Comparison of ENCODE assay signal across 17 cellular contexts in genomic region chr1:21245688-21246229, GRCh38. TPM values are rescaled to one million over a fixed set of nuclear protein-coding genes. Genes with fewer than 3 reads are reported as not detected.
DNase-seq lines count a peak whose midpoint lies in the region; ATAC-seq, FAIRE-seq and TF ChIP-seq lines count a peak whose summit lies in the region.
"Had no signal": no experiment of that assay in that cellular context is flagged by ENCODE, and none has a peak within 500 bp of the region (broad histone marks: within the 10 kb centered on the region; RNA-seq: fewer than 3 reads in every experiment).

No MANE protein-coding gene starts in this region.

- H4K20me1 ChIP-seq in HepG2 (ENCODE audit: insufficient read depth, low read length) (no peaks in the 10 kb centered on the region), K562 (replicated peaks; ENCODE audit: control insufficient read depth, insufficient read depth, low read length) (peaks cover 3% of the 10 kb centered on the region), neural progenitor cell (ENCODE audit: low read depth) (no peaks in the 10 kb centered on the region)
- H4K20me1 ChIP-seq: BLaER1 had no signal

- H3K27me3 Mint-ChIP-seq in neural progenitor cell (ENCODE audit: insufficient read depth, low read depth): no peaks in the 10 kb centered on the region
- H3K27me3 Mint-ChIP-seq in activated CD4-positive, alpha-beta T cell treated with anti-CD3 and anti-CD28 coated beads, Interleukin-2, amount 10 ng/mL, durations not matched to agents 24 days and 14 days: no peaks in the 10 kb centered on the region
- H3K27me3 Mint-ChIP-seq: CD4-positive, alpha-beta memory T cell had no signal

- TF ChIP-seq EP300 in HepG2 (IDR thresholded peaks at IDR 0.05; ENCODE audit: low read depth in 2 of 2, low read length in 2 of 2) (no peak), HepG2 (CRISPR knock-in tag; IDR thresholded peaks at IDR 0.05; ENCODE audit: borderline replicate concordance) (no peak), K562 (IDR thresholded peaks at IDR 0.05; ENCODE audit: low read length) (no peak)

- intact Hi-C loops in HepG2 (cut with micrococcal nuclease; ENCODE audit: unreplicated experiment): no loop called here
- intact Hi-C loops in right lobe of liver (cut with DNase I): no loop called here
- intact Hi-C loops in K562 (cut with micrococcal nuclease): no loop called here
- intact Hi-C loops in activated CD4-positive, alpha-beta T cell treated with anti-CD3 and anti-CD28 coated beads, Interleukin-2, amount 10 ng/mL, durations not matched to agents 24 days and 14 days (cut with micrococcal nuclease): no loop called here

- CTCF ChIA-PET in HepG2 (lab: Yijun Ruan, JAX; ENCODE audit: low intra/inter-chr PET ratio, low total read pairs): no interaction called here
- CTCF ChIA-PET in K562 (lab: Yijun Ruan, JAX; ENCODE audit: low intra/inter-chr PET ratio): interaction anchor here (0.7 kb wide), 1 partner anchor 13 kb away, joined by 3 read pairs; no protein-coding TSS in a partner anchor

- no peak for TF ChIP-seq CTCF in HepG2 (CRISPR knock-in tag; IDR thresholded peaks at IDR 0.05)
- no peak for TF ChIP-seq CTCF in right lobe of liver (IDR thresholded peaks at IDR 0.05)
- TF ChIP-seq CTCF in K562 (IDR thresholded peaks at IDR 0.05 in 2 of 3, conservative IDR thresholded peaks at IDR 0.05 in 1 of 3; ENCODE audit: insufficient read depth in 2 of 3, low read depth in 1 of 3, low read length in 3 of 3): no peak
- no peak for TF ChIP-seq CTCF in neural progenitor cell (IDR thresholded peaks at IDR 0.05)
- TF ChIP-seq CTCF in brain microvascular endothelial cell (IDR thresholded peaks at IDR 0.05; ENCODE audit: low read depth, low read length, missing control alignments): no peak

- no peak for ATAC-seq in HepG2
- no peak for ATAC-seq in right lobe of liver
- ATAC-seq in K562: no peak

- TF ChIP-seq POLR2A in HepG2 (IDR thresholded peaks at IDR 0.05; ENCODE audit: insufficient read depth in 1 of 2, low read depth in 2 of 2, low read length in 2 of 2) (no peak), right lobe of liver (IDR thresholded peaks at IDR 0.05) (no peak), K562 (conservative IDR thresholded peaks at IDR 0.05) (no peak)

- FAIRE-seq in HepG2 (lab: Jason Lieb, UNC) (no peak), K562 (lab: Jason Lieb, UNC) (no peak), small intestine (lab: Jason Lieb, UNC) (no peak)
- FAIRE-seq: GM19239 had no signal

- no peaks in the 10 kb centered on the region for H3K79me2 ChIP-seq in HepG2 (ENCODE audit: insufficient read depth, low read length)
- no peaks in the 10 kb centered on the region for H3K79me2 ChIP-seq in K562 (ENCODE audit: control insufficient read depth, insufficient read depth, low read length)
- no peaks in the 10 kb centered on the region for H3K79me2 ChIP-seq in neural progenitor cell (ENCODE audit: low read depth)

- no peak overlapping the region for H3K4me2 ChIP-seq in HepG2 (ENCODE audit: low read depth, low read length)
- H3K4me2 ChIP-seq in K562 (ENCODE audit: insufficient read depth, low read length): no peak overlapping the region
- H3K4me2 ChIP-seq in neural progenitor cell: no peak overlapping the region
- H3K4me2 ChIP-seq: BLaER1 had no signal

- H3K9ac ChIP-seq in HepG2 (ENCODE audit: insufficient read depth, low read depth, low read length) (no peak overlapping the region), K562 (ENCODE audit: insufficient read depth in 1 of 2, low read depth in 2 of 2, low read length in 2 of 2) (no peak overlapping the region), neural progenitor cell (no peak overlapping the region)
- H3K9ac ChIP-seq: BLaER1, GM23248 had no signal

- H3K9me1 ChIP-seq in K562 (ENCODE audit: control insufficient read depth, insufficient read depth, low read length): peaks cover 4% of the 10 kb centered on the region

- H3K9me3 ChIP-seq in HepG2 (ENCODE audit: low read length) (no peaks in the 10 kb centered on the region), right lobe of liver (no peaks in the 10 kb centered on the region), K562 (replicated peaks; ENCODE audit: control insufficient read depth, insufficient read depth, low read depth, low read length) (no peaks in the 10 kb centered on the region), neural progenitor cell (ENCODE audit: low read depth) (no peaks in the 10 kb centered on the region), small intestine (ENCODE audit: control insufficient read depth, low read depth) (no peaks in the 10 kb centered on the region)
- H3K9me3 ChIP-seq: BLaER1 had no signal

- peaks cover 9% of the 10 kb centered on the region for H3K4me1 Mint-ChIP-seq in neural progenitor cell
- no peaks in the 10 kb centered on the region for H3K4me1 Mint-ChIP-seq in activated CD4-positive, alpha-beta T cell treated with anti-CD3 and anti-CD28 coated beads, Interleukin-2, amount 10 ng/mL, durations not matched to agents 24 days and 14 days
- H3K4me1 Mint-ChIP-seq: CD14-positive monocyte had no signal

- WGBS in HepG2 (ENCODE audit: low lambda C conversion rate): 99% methylated on average over 4 of the region's 4 CpGs
- WGBS in right lobe of liver (ENCODE audit: insufficient coverage, low coverage, low lambda C conversion rate, missing lambda C conversion rate): 91% methylated on average over 4 of the region's 4 CpGs
- WGBS in K562 (ENCODE audit: insufficient coverage, low coverage, missing lambda C conversion rate): 74% methylated on average over 4 of the region's 4 CpGs
- WGBS in small intestine, 3 donors: 89 to 98% (median 95%) methylated on average over 4 of the region's 4 CpGs

- H2AFZ ChIP-seq in HepG2 (ENCODE audit: low read length): no peak overlapping the region
- no peak overlapping the region for H2AFZ ChIP-seq in K562 (ENCODE audit: low read depth, low read length)
- H2AFZ ChIP-seq in neural progenitor cell (replicated peaks): no peak overlapping the region
- H2AFZ ChIP-seq: GM23248 had no signal

- H3K27ac ChIP-seq in HepG2 (ENCODE audit: extremely low read length, insufficient read depth, low read length): no peak overlapping the region
- H3K27ac ChIP-seq in right lobe of liver: no peak overlapping the region
- H3K27ac ChIP-seq in K562 (ENCODE audit: extremely low read depth, low read depth, low read length): no peak overlapping the region
- H3K27ac ChIP-seq in neural progenitor cell: no peak overlapping the region
- no peak overlapping the region for H3K27ac ChIP-seq in brain microvascular endothelial cell
- H3K27ac ChIP-seq in small intestine (ENCODE audit: low read depth in 1 of 2, low read length in 1 of 2): no peak overlapping the region
- H3K27ac ChIP-seq: BLaER1, GM23248 had no signal

- peaks cover 5 to 11% of the 10 kb centered on the region in 2 experiments; a peak in 3 of 5 replicates for H3K36me3 ChIP-seq in HepG2 (replicated peaks in 1 of 2; ENCODE audit: control insufficient read depth in 1 of 2, insufficient read depth in 2 of 2, low read length in 2 of 2)
- peaks cover 0 to 53% (median 22%) of the 10 kb centered on the region in 4 donors for H3K36me3 ChIP-seq in right lobe of liver
- H3K36me3 ChIP-seq in K562 (ENCODE audit: control insufficient read depth, insufficient read depth, low read length): peaks cover 14% of the 10 kb centered on the region
- H3K36me3 ChIP-seq in neural progenitor cell: no peaks in the 10 kb centered on the region
- peaks cover 50% of the 10 kb centered on the region for H3K36me3 ChIP-seq in brain microvascular endothelial cell (replicated peaks)
- H3K36me3 ChIP-seq in small intestine (ENCODE audit: control insufficient read depth in 2 of 2, insufficient read depth in 2 of 2, low read length in 2 of 2): peaks cover 18% of the 10 kb centered on the region in 2 donors

- no peak overlapping the region for H3K4me3 Mint-ChIP-seq in neural progenitor cell
- H3K4me3 Mint-ChIP-seq in activated CD4-positive, alpha-beta T cell treated with anti-CD3 and anti-CD28 coated beads, Interleukin-2, amount 10 ng/mL, durations not matched to agents 24 days and 14 days: no peak overlapping the region
- H3K4me3 Mint-ChIP-seq: CD14-positive monocyte; CD4-positive, alpha-beta memory T cell had no signal

- peaks cover 40% of the 10 kb centered on the region for H3K4me1 ChIP-seq in HepG2 (ENCODE audit: insufficient read depth, low read length)
- peaks cover 0 to 26% (median 8%) of the 10 kb centered on the region in 4 donors for H3K4me1 ChIP-seq in right lobe of liver
- no peaks in the 10 kb centered on the region for H3K4me1 ChIP-seq in K562 (replicated peaks in 1 of 2; ENCODE audit: control insufficient read depth in 2 of 2, insufficient read depth in 2 of 2, low read length in 2 of 2)
- peaks cover 3% of the 10 kb centered on the region for H3K4me1 ChIP-seq in neural progenitor cell
- H3K4me1 ChIP-seq in small intestine (ENCODE audit: control insufficient read depth in 2 of 2, insufficient read depth in 1 of 2, low read depth in 1 of 2, low read length in 1 of 2): no peaks in the 10 kb centered on the region
- H3K4me1 ChIP-seq: HAP-1 had no signal

- no peaks in the 10 kb centered on the region for H3K27me3 ChIP-seq in HepG2 (ENCODE audit: control insufficient read depth in 1 of 2, insufficient read depth in 2 of 2, low read length in 2 of 2)
- no peaks in the 10 kb centered on the region for H3K27me3 ChIP-seq in right lobe of liver
- no peaks in the 10 kb centered on the region for H3K27me3 ChIP-seq in K562 (ENCODE audit: control insufficient read depth in 2 of 2, insufficient read depth in 2 of 2, low read length in 2 of 2)
- H3K27me3 ChIP-seq in neural progenitor cell: no peaks in the 10 kb centered on the region
- H3K27me3 ChIP-seq in brain microvascular endothelial cell (replicated peaks): no peaks in the 10 kb centered on the region
- no peaks in the 10 kb centered on the region for H3K27me3 ChIP-seq in small intestine (ENCODE audit: control insufficient read depth in 2 of 2, insufficient read depth in 2 of 2, low read length in 2 of 2)
- H3K27me3 ChIP-seq: BLaER1 had no signal

- in situ Hi-C loops in HepG2 (cut with HindIII; ENCODE audit: extremely low pct_ligation_motif_present, low pct_unique_long_range_greater_than_20kb): loop anchor here (25.0 kb wide), 1 partner anchor 242 kb away; no protein-coding TSS in a partner anchor
- in situ Hi-C loops in K562 (cut with MboI): no loop called here
- in situ Hi-C loops in brain microvascular endothelial cell (cut with HindIII; ENCODE audit: low pct_ligation_motif_present, low sequenced_read_pairs): no loop called here

- peaks cover 12% of the 10 kb centered on the region for H3K36me3 Mint-ChIP-seq in neural progenitor cell
- H3K36me3 Mint-ChIP-seq in activated CD4-positive, alpha-beta T cell treated with anti-CD3 and anti-CD28 coated beads, Interleukin-2, amount 10 ng/mL, durations not matched to agents 24 days and 14 days (ENCODE audit: low read depth): peaks cover 62% of the 10 kb centered on the region

- H3K27ac Mint-ChIP-seq in neural progenitor cell: peak overlapping the region; percentile 66
- H3K27ac Mint-ChIP-seq in activated CD4-positive, alpha-beta T cell treated with anti-CD3 and anti-CD28 coated beads, Interleukin-2, amount 10 ng/mL, durations not matched to agents 24 days and 14 days: no peak overlapping the region
- H3K27ac Mint-ChIP-seq: CD14-positive monocyte had no signal

- H3F3A ChIP-seq in neural progenitor cell (ENCODE audit: low read depth): no peaks in the 10 kb centered on the region

- BruUV-seq in HepG2 (replicated peaks; lab: Mats Ljungman, UMichigan) (no TSS peak), K562 (replicated peaks; lab: Mats Ljungman, UMichigan) (no TSS peak)

- POLR2A ChIA-PET in HepG2 (lab: Yijun Ruan, JAX) (no interaction called here), K562 (lab: Yijun Ruan, JAX) (interaction anchor here (1.2 to 1.3 kb wide), 2 partner anchors 12 to 16 kb away, joined by 3 to 5 read pairs; no protein-coding TSS in a partner anchor)

- H3K4me3 ChIP-seq in HepG2 (replicated peaks in 1 of 3; ENCODE audit: insufficient read depth in 1 of 3, low read depth in 2 of 3, low read length in 3 of 3) (no peak overlapping the region), right lobe of liver (no peak overlapping the region), K562 (no peak overlapping the region), neural progenitor cell (no peak overlapping the region), brain microvascular endothelial cell (ENCODE audit: low read depth, low read length) (no peak overlapping the region), small intestine (ENCODE audit: low read depth in 1 of 2, low read length in 2 of 2) (no peak overlapping the region)
- H3K4me3 ChIP-seq: BLaER1, GM23248, HAP-1 had no signal

- DNase-seq in HepG2 (ENCODE audit: low spot score) (no peak), right lobe of liver (no peak), K562 (ENCODE audit: extremely low read depth in 1 of 4, low spot score in 3 of 4) (no peak), neural progenitor cell (ENCODE audit: low spot score) (no peak), brain microvascular endothelial cell (no peak), small intestine (no peak)
- no peak for DNase-seq in activated CD4-positive, alpha-beta T cell treated with anti-CD3 and anti-CD28 coated beads, Interleukin-2, amount 10 ng/mL, durations not matched to agents 24 days and 14 days
- DNase-seq: 8988T, Calu3, DMS79 treated with DMSO at 0.1 percent for 48 hours, GF-D8, GM23248 had no signal

- TF ChIP-seq RAD21 in HepG2 (CRISPR knock-in tag; IDR thresholded peaks at IDR 0.05): no peak
- TF ChIP-seq RAD21 in K562 (CRISPR knock-in tag; conservative IDR thresholded peaks at IDR 0.05 in 1 of 2, IDR thresholded peaks at IDR 0.05 in 1 of 2): no peak

- H3K9me3 Mint-ChIP-seq in neural progenitor cell: no peaks in the 10 kb centered on the region
- no peaks in the 10 kb centered on the region for H3K9me3 Mint-ChIP-seq in activated CD4-positive, alpha-beta T cell treated with anti-CD3 and anti-CD28 coated beads, Interleukin-2, amount 10 ng/mL, durations not matched to agents 24 days and 14 days
- H3K9me3 Mint-ChIP-seq: CD4-positive, alpha-beta memory T cell had no signal

RNA-seq across cellular contexts. Expression of gene ECE1, which starts 44.5 kb away (rescaled TPM):
- 11.1 and 21.2 TPM in 2 replicates for total RNA-seq in HepG2 (2016; rRNA removed; fragmentation: Illumina TruSeq; extraction: Trizol)
- total RNA-seq in HepG2 (2016; cell fraction: cytosol; rRNA removed; fragmentation: Illumina TruSeq; extraction: Trizol; ENCODE audit: low read depth): 3.1 and 4.6 TPM in 2 replicates
- 8.0 and 21.1 TPM in 2 replicates for total RNA-seq in HepG2 (2016; cell fraction: insoluble cytoplasmic fraction; rRNA removed; fragmentation: Illumina TruSeq; extraction: Trizol)
- 5.2 and 6.6 TPM in 2 replicates for total RNA-seq in HepG2 (2016; cell fraction: membrane; rRNA removed; fragmentation: Illumina TruSeq; extraction: Trizol)
- 18.9 and 25.8 TPM in 2 replicates for total RNA-seq in HepG2 (2016; cell fraction: nucleus; rRNA removed; fragmentation: Illumina TruSeq; extraction: Trizol)
- polyA plus RNA-seq in HepG2 (2011; rRNA removed): 13.5 and 17.0 TPM in 2 replicates
- polyA plus RNA-seq in HepG2 (2011; cell fraction: cytosol; rRNA removed): 7.9 and 8.8 TPM in 2 replicates
- polyA plus RNA-seq in HepG2 (2011; cell fraction: nucleus; rRNA removed): 20.3 and 20.8 TPM in 2 replicates
- 23.5 and 24.3 TPM in 2 replicates for polyA plus RNA-seq in HepG2 (2012)
- polyA plus RNA-seq in HepG2 (2016; cell fraction: cytosol; fragmentation: Illumina TruSeq; extraction: Trizol; ENCODE audit: low read depth): 1.8 TPM in 2 replicates
- 8.3 and 10.9 TPM in 2 replicates for polyA plus RNA-seq in HepG2 (2016; cell fraction: insoluble cytoplasmic fraction; fragmentation: Illumina TruSeq; extraction: Trizol; ENCODE audit: low read depth)
- 2.8 and 3.4 TPM in 2 replicates for polyA plus RNA-seq in HepG2 (2016; cell fraction: membrane; fragmentation: Illumina TruSeq; extraction: Trizol; ENCODE audit: low read depth)
- polyA plus RNA-seq in HepG2 (2016; cell fraction: nucleus; fragmentation: Illumina TruSeq; extraction: Trizol; ENCODE audit: insufficient read depth, low read depth): 36.4 and 38.3 TPM in 2 replicates
- 34.0 and 41.6 TPM in 2 replicates for polyA minus RNA-seq in HepG2 (2011; rRNA and poly(A)+ RNA removed; ENCODE audit: low replicate concordance)
- 9.9 and 11.8 TPM in 2 replicates for polyA minus RNA-seq in HepG2 (2011; cell fraction: cytosol; rRNA and poly(A)+ RNA removed)
- polyA minus RNA-seq in HepG2 (2011; cell fraction: nucleus; rRNA and poly(A)+ RNA removed): 11.3 and 11.4 TPM in 2 replicates
- total RNA-seq in right lobe of liver: 10 to 100 TPM; 39.7 to 61.3 (median 43.8) TPM
- 46.9 and 72.4 TPM in 2 replicates for total RNA-seq in K562 (2011; cell fraction: chromatin; rRNA removed; ENCODE audit: low replicate concordance)
- 41.5 and 47.5 TPM in 2 replicates for total RNA-seq in K562 (2011; cell fraction: nucleolus; rRNA removed)
- 38.9 and 42.0 TPM in 2 replicates for total RNA-seq in K562 (2011; cell fraction: nucleoplasm; rRNA removed)
- 18.8 and 21.3 TPM in 2 replicates for total RNA-seq in K562 (2014; rRNA removed)
- total RNA-seq in K562 (2014; rRNA removed; fragmentation: Illumina TruSeq; extraction: Trizol): 11.0 and 14.5 TPM in 2 replicates
- 5.3 and 6.9 TPM in 2 replicates for total RNA-seq in K562 (2015; rRNA removed; fragmentation: Illumina TruSeq; extraction: Trizol)
- total RNA-seq in K562 (2021): 31.6 and 34.8 TPM in 2 replicates
- polyA plus RNA-seq in K562 (2011; rRNA removed): 10.3 and 26.8 TPM in 2 replicates
- 5.5 and 9.8 TPM in 2 replicates for polyA plus RNA-seq in K562 (2011; cell fraction: cytosol; rRNA removed)
- 12.7 and 17.7 TPM in 2 replicates for polyA plus RNA-seq in K562 (2011; cell fraction: nucleus; rRNA removed)
- polyA plus RNA-seq in K562 (2012): 20.2 and 46.9 TPM in 2 replicates
- polyA plus RNA-seq in K562 (2014; fragmentation: Illumina TruSeq; extraction: Trizol): 29.7 and 30.8 TPM in 2 replicates
- polyA plus RNA-seq in K562 (2014; fragmentation: Nextera tagmentation; extraction: Ambion mirVana): under 1 TPM; 0.56 to 0.61 TPM
- polyA plus RNA-seq in K562 (2014; rRNA removed): 10.1 and 12.1 TPM in 2 replicates
- 9.1 and 14.0 TPM in 2 replicates for polyA minus RNA-seq in K562 (2011; rRNA and poly(A)+ RNA removed)
- polyA minus RNA-seq in K562 (2011; cell fraction: cytosol; rRNA and poly(A)+ RNA removed): 9.9 and 13.4 TPM in 2 replicates
- 9.1 and 11.0 TPM in 2 replicates for polyA minus RNA-seq in K562 (2011; cell fraction: nucleus; rRNA and poly(A)+ RNA removed)
- total RNA-seq in neural progenitor cell (ENCODE audit: low replicate concordance): 12.5 and 15.2 TPM in 2 replicates
- 133 and 134 TPM in 2 replicates for total RNA-seq in activated CD4-positive, alpha-beta T cell treated with anti-CD3 and anti-CD28 coated beads, Interleukin-2, amount 10 ng/mL, durations not matched to agents 24 days and 14 days
- 10 to 100 TPM; 20.8 to 58.1 (median 22.7) TPM for polyA plus RNA-seq in small intestine

Comparison
In these comparisons a context has a peak if more than half of its experiments do, and no peak if none do; other contexts are left out.
1. Of the 241 proteins assayed by ChIP-seq in both HepG2 and K562: peak only in HepG2: none; only in K562: none; in both: ZNF121; in neither: 239; mixed calls (peak in some experiments, not most) for 1.